ENCODE assay signal across 1 cellular context in genomic region chr6:11275598-11275997, GRCh38.
TF ChIP-seq lines count a peak whose summit lies in the region.

No MANE protein-coding gene starts in this region.

TF ChIP-seq in HepG2, 621 proteins besides CTCF, POLR2A, EP300 and RAD21 (continued from another document and continues in another):
- TF ChIP-seq, protein P1, sequence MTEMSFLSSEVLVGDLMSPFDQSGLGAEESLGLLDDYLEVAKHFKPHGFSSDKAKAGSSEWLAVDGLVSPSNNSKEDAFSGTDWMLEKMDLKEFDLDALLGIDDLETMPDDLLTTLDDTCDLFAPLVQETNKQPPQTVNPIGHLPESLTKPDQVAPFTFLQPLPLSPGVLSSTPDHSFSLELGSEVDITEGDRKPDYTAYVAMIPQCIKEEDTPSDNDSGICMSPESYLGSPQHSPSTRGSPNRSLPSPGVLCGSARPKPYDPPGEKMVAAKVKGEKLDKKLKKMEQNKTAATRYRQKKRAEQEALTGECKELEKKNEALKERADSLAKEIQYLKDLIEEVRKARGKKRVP (CRISPR knock-in tag; IDR thresholded peaks at IDR 0.05): no peak
- TF ChIP-seq KMT2B (CRISPR knock-in tag; IDR thresholded peaks at IDR 0.05) (0 out of 2 replicates have a peak, but pooled peaks have one; percentile 41), BCL6 (CRISPR knock-in tag; IDR thresholded peaks at IDR 0.05) (peak; percentile 74), ZSCAN29 (CRISPR knock-in tag; conservative IDR thresholded peaks at IDR 0.05) (no peak), GATAD2A (CRISPR knock-in tag; IDR thresholded peaks at IDR 0.05) (peak; percentile 82), ESRRA (CRISPR knock-in tag; IDR thresholded peaks at IDR 0.05; ENCODE audit: low read depth) (no peak), THAP11 (CRISPR knock-in tag; IDR thresholded peaks at IDR 0.05) (peak; percentile 45; the same call in 1 of the 2 replicates), ZNF672 (CRISPR knock-in tag; IDR thresholded peaks at IDR 0.05) (no peak), ZBTB38 (CRISPR knock-in tag; IDR thresholded peaks at IDR 0.05) (no peak), ZNF746 (CRISPR knock-in tag; IDR thresholded peaks at IDR 0.05) (no peak), ZKSCAN5 (CRISPR knock-in tag; IDR thresholded peaks at IDR 0.05) (no peak), FOSL1 (CRISPR knock-in tag; IDR thresholded peaks at IDR 0.05; ENCODE audit: borderline replicate concordance) (no peak), HOXA3 (CRISPR knock-in tag; IDR thresholded peaks at IDR 0.05) (peak; percentile 67; the same call in 1 of the 2 replicates), TBX2 (CRISPR knock-in tag; IDR thresholded peaks at IDR 0.05; ENCODE audit: borderline replicate concordance) (peak; percentile 100), CREB1 (IDR thresholded peaks at IDR 0.05) (no peak), CREB1 (CRISPR knock-in tag; IDR thresholded peaks at IDR 0.05) (0 out of 2 replicates have a peak, but pooled peaks have one; percentile 52), ZNF10 (CRISPR knock-in tag; IDR thresholded peaks at IDR 0.05; ENCODE audit: borderline replicate concordance, low read depth) (no peak), ZNF451 (CRISPR knock-in tag; IDR thresholded peaks at IDR 0.05) (no peak), KDM1A (CRISPR knock-in tag; IDR thresholded peaks at IDR 0.05) (0 out of 2 replicates have a peak, but pooled peaks have one; percentile 18), SP5 (CRISPR knock-in tag; IDR thresholded peaks at IDR 0.05; ENCODE audit: borderline replicate concordance, low read depth) (peak; percentile 63; the same call in 1 of the 2 replicates), AKNA (CRISPR knock-in tag; IDR thresholded peaks at IDR 0.05; ENCODE audit: borderline replicate concordance) (no peak), KLF16 (CRISPR knock-in tag; IDR thresholded peaks at IDR 0.05) (peak in 1 of 2 experiments; percentile 75; a peak in 2 of 4 replicates), SAP130 (CRISPR knock-in tag; IDR thresholded peaks at IDR 0.05; ENCODE audit: low read depth) (peak; percentile 85), DR1 (CRISPR knock-in tag; IDR thresholded peaks at IDR 0.05) (no peak), GATAD1 (CRISPR knock-in tag; IDR thresholded peaks at IDR 0.05) (peak; percentile 23; the same call in 1 of the 2 replicates), SIX1 (CRISPR knock-in tag; IDR thresholded peaks at IDR 0.05; ENCODE audit: borderline replicate concordance) (peak; percentile 35; the same call in 1 of the 2 replicates), TGIF2 (CRISPR knock-in tag; IDR thresholded peaks at IDR 0.05) (no peak), TCF7 (IDR thresholded peaks at IDR 0.05; ENCODE audit: low read depth) (peak; percentile 56; the same call in 1 of the 2 replicates), RFXAP (CRISPR knock-in tag; IDR thresholded peaks at IDR 0.05; ENCODE audit: borderline replicate concordance) (no peak), DPF2 (CRISPR knock-in tag; IDR thresholded peaks at IDR 0.05; ENCODE audit: borderline replicate concordance, low read depth) (no peak), SP2 (CRISPR knock-in tag; IDR thresholded peaks at IDR 0.05) (no peak), BHLHE40 (IDR thresholded peaks at IDR 0.05; ENCODE audit: low read length) (0 out of 2 replicates have a peak, but pooled peaks have one; percentile 26), MAX (IDR thresholded peaks at IDR 0.05) (0 out of 2 replicates have a peak, but pooled peaks have one; percentile 37), SOX13 (IDR thresholded peaks at IDR 0.05) (no peak; the same call in 1 of the 2 replicates), SOX13 (CRISPR knock-in tag; conservative IDR thresholded peaks at IDR 0.05 in 1 of 2, IDR thresholded peaks at IDR 0.05 in 1 of 2) (peak in 1 of 2 experiments; percentile 89; a peak in 2 of 4 replicates), MTF2 (CRISPR knock-in tag; IDR thresholded peaks at IDR 0.05; ENCODE audit: borderline replicate concordance) (no peak), MIXL1 (CRISPR knock-in tag; IDR thresholded peaks at IDR 0.05) (peak; percentile 90), ZNF772 (CRISPR knock-in tag; IDR thresholded peaks at IDR 0.05) (no peak), EHMT2 (IDR thresholded peaks at IDR 0.05; ENCODE audit: borderline replicate concordance, low read depth, low read length) (no peak)
- TF ChIP-seq, protein P2, sequence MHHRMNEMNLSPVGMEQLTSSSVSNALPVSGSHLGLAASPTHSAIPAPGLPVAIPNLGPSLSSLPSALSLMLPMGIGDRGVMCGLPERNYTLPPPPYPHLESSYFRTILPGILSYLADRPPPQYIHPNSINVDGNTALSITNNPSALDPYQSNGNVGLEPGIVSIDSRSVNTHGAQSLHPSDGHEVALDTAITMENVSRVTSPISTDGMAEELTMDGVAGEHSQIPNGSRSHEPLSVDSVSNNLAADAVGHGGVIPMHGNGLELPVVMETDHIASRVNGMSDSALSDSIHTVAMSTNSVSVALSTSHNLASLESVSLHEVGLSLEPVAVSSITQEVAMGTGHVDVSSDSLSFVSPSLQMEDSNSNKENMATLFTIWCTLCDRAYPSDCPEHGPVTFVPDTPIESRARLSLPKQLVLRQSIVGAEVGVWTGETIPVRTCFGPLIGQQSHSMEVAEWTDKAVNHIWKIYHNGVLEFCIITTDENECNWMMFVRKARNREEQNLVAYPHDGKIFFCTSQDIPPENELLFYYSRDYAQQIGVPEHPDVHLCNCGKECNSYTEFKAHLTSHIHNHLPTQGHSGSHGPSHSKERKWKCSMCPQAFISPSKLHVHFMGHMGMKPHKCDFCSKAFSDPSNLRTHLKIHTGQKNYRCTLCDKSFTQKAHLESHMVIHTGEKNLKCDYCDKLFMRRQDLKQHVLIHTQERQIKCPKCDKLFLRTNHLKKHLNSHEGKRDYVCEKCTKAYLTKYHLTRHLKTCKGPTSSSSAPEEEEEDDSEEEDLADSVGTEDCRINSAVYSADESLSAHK (CRISPR knock-in tag; IDR thresholded peaks at IDR 0.05; ENCODE audit: borderline replicate concordance): no peak
- TF ChIP-seq, protein P3, sequence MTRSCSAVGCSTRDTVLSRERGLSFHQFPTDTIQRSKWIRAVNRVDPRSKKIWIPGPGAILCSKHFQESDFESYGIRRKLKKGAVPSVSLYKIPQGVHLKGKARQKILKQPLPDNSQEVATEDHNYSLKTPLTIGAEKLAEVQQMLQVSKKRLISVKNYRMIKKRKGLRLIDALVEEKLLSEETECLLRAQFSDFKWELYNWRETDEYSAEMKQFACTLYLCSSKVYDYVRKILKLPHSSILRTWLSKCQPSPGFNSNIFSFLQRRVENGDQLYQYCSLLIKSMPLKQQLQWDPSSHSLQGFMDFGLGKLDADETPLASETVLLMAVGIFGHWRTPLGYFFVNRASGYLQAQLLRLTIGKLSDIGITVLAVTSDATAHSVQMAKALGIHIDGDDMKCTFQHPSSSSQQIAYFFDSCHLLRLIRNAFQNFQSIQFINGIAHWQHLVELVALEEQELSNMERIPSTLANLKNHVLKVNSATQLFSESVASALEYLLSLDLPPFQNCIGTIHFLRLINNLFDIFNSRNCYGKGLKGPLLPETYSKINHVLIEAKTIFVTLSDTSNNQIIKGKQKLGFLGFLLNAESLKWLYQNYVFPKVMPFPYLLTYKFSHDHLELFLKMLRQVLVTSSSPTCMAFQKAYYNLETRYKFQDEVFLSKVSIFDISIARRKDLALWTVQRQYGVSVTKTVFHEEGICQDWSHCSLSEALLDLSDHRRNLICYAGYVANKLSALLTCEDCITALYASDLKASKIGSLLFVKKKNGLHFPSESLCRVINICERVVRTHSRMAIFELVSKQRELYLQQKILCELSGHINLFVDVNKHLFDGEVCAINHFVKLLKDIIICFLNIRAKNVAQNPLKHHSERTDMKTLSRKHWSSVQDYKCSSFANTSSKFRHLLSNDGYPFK (CRISPR knock-in tag; IDR thresholded peaks at IDR 0.05; ENCODE audit: borderline replicate concordance): no peak
- TF ChIP-seq, protein P4, sequence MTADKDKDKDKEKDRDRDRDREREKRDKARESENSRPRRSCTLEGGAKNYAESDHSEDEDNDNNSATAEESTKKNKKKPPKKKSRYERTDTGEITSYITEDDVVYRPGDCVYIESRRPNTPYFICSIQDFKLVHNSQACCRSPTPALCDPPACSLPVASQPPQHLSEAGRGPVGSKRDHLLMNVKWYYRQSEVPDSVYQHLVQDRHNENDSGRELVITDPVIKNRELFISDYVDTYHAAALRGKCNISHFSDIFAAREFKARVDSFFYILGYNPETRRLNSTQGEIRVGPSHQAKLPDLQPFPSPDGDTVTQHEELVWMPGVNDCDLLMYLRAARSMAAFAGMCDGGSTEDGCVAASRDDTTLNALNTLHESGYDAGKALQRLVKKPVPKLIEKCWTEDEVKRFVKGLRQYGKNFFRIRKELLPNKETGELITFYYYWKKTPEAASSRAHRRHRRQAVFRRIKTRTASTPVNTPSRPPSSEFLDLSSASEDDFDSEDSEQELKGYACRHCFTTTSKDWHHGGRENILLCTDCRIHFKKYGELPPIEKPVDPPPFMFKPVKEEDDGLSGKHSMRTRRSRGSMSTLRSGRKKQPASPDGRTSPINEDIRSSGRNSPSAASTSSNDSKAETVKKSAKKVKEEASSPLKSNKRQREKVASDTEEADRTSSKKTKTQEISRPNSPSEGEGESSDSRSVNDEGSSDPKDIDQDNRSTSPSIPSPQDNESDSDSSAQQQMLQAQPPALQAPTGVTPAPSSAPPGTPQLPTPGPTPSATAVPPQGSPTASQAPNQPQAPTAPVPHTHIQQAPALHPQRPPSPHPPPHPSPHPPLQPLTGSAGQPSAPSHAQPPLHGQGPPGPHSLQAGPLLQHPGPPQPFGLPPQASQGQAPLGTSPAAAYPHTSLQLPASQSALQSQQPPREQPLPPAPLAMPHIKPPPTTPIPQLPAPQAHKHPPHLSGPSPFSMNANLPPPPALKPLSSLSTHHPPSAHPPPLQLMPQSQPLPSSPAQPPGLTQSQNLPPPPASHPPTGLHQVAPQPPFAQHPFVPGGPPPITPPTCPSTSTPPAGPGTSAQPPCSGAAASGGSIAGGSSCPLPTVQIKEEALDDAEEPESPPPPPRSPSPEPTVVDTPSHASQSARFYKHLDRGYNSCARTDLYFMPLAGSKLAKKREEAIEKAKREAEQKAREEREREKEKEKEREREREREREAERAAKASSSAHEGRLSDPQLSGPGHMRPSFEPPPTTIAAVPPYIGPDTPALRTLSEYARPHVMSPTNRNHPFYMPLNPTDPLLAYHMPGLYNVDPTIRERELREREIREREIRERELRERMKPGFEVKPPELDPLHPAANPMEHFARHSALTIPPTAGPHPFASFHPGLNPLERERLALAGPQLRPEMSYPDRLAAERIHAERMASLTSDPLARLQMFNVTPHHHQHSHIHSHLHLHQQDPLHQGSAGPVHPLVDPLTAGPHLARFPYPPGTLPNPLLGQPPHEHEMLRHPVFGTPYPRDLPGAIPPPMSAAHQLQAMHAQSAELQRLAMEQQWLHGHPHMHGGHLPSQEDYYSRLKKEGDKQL (CRISPR knock-in tag; IDR thresholded peaks at IDR 0.05; ENCODE audit: low read depth): peak; percentile 66; the same call in 1 of the 2 replicates
- TF ChIP-seq, protein P5, sequence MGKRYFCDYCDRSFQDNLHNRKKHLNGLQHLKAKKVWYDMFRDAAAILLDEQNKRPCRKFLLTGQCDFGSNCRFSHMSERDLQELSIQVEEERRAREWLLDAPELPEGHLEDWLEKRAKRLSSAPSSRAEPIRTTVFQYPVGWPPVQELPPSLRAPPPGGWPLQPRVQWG (CRISPR knock-in tag; IDR thresholded peaks at IDR 0.05; ENCODE audit: borderline replicate concordance, low read depth): no peak
- TF ChIP-seq, protein P6, sequence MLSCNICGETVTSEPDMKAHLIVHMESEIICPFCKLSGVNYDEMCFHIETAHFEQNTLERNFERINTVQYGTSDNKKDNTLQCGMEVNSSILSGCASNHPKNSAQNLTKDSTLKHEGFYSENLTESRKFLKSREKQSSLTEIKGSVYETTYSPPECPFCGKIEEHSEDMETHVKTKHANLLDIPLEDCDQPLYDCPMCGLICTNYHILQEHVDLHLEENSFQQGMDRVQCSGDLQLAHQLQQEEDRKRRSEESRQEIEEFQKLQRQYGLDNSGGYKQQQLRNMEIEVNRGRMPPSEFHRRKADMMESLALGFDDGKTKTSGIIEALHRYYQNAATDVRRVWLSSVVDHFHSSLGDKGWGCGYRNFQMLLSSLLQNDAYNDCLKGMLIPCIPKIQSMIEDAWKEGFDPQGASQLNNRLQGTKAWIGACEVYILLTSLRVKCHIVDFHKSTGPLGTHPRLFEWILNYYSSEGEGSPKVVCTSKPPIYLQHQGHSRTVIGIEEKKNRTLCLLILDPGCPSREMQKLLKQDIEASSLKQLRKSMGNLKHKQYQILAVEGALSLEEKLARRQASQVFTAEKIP (CRISPR knock-in tag; IDR thresholded peaks at IDR 0.05; ENCODE audit: borderline replicate concordance): no peak
